In genomic region chr5:1053391-1054017, GRCh38 we compare ENCODE assay signal across 29 cellular contexts. TPM values are rescaled to one million over a fixed set of nuclear protein-coding genes. Genes with fewer than 3 reads are reported as not detected.
DNase-seq lines count a peak whose midpoint lies in the region; ATAC-seq and TF ChIP-seq lines count a peak whose summit lies in the region.
"Had no signal": no experiment of that assay in that cellular context is flagged by ENCODE, and none has a peak within 500 bp of the region (broad histone marks: within the 10 kb centered on the region; RNA-seq: fewer than 3 reads in every experiment).

No MANE protein-coding gene starts in this region.

- H3K18ac ChIP-seq in neuronal stem cell (ENCODE audit: low read length) = peak overlapping the region; percentile 21

- H3K36me3 Mint-ChIP-seq in GM23338 (ENCODE audit: low read depth) = peaks cover 16% of the 10 kb centered on the region; the same call in 2 of the 3 replicates

- no peaks in the 10 kb centered on the region; the same call in 2 of the 3 replicates for H3K9me3 Mint-ChIP-seq in GM23338
- H3K9me3 Mint-ChIP-seq: activated naive CD8-positive, alpha-beta T cell treated with anti-CD3 and anti-CD28 coated beads, Interleukin-2, amount 50 U/mL, for 24 hours; neural progenitor cell; T-helper 2 cell treated with Interferon-gamma antibody and Interleukin-4, amounts not matched to agents 5 μg/mL and 100 μg/mL, for 36 hours had no signal

- no CpG with 5 or more reads among the region's 32 CpGs for WGBS in neuronal stem cell (ENCODE audit: extremely low coverage in 2 of 2, insufficient read length in 2 of 2, insufficient replicate concordance in 1 of 2), 2 donors

- H3K79me1 ChIP-seq in neuronal stem cell (ENCODE audit: low read depth, low read length) = peaks cover 6% of the 10 kb centered on the region

- H3K36me3 ChIP-seq in GM23338 (ENCODE audit: insufficient read depth) (no peaks in the 10 kb centered on the region), neuronal stem cell (replicated peaks in 1 of 2; ENCODE audit: control insufficient read depth in 2 of 2, insufficient read depth in 2 of 2, low read length in 2 of 2) (peaks cover 37 to 71% of the 10 kb centered on the region in 2 donors)
- H3K36me3 ChIP-seq: neural progenitor cell had no signal

- no peaks in the 10 kb centered on the region for H3K4me1 ChIP-seq in GM23338 (ENCODE audit: insufficient read depth)
- H3K4me1 ChIP-seq in neuronal stem cell (ENCODE audit: control insufficient read depth in 2 of 2, insufficient read depth in 1 of 2, low read depth in 1 of 2, low read length in 2 of 2) = peaks cover 2 to 3% of the 10 kb centered on the region in 2 donors
- H3K4me1 ChIP-seq: neural progenitor cell, thyroid gland had no signal

- no peak overlapping the region for H4K91ac ChIP-seq in neuronal stem cell (ENCODE audit: low read depth, low read length, poor library complexity)

- peak; percentile 78 for DNase-seq in AG08395 (ENCODE audit: low spot score)
- peak; percentile 0 for DNase-seq in GM23338 (ENCODE audit: low spot score)
- DNase-seq in fibroblast of gingiva (ENCODE audit: low read depth) = peak; percentile 40
- no peak for DNase-seq in neuronal stem cell (ENCODE audit: low spot score)
- DNase-seq in T1000 (lab: John Stamatoyannopoulos, UW) = no peak
- no peak for DNase-seq in activated CD4-positive, alpha-beta T cell treated with anti-CD3 and anti-CD28 coated beads, Interleukin-2, amount 50 U/mL, for 48 hours
- no peak for DNase-seq in AG08396 (ENCODE audit: low spot score)
- DNase-seq: ACHN; activated CD4-positive, alpha-beta T cell treated with anti-CD3 and anti-CD28 coated beads for 48 hours; activated naive CD8-positive, alpha-beta T cell treated with anti-CD3 and anti-CD28 coated beads, Interleukin-2, amount 50 U/mL, for 24 hours; activated T-cell treated with anti-CD3 and anti-CD28 coated beads, Interleukin-2, amount 50 U/mL, for 4 hours; Calu3; cerebellar nuclear complex; DMS79 treated with DMSO at 0.1 percent for 48 hours; GF-D8; KG1; mammary epithelial cell; NCI-H1436 treated with DMSO at 0.1 percent for 48 hours; NCI-H2107; NCI-H510A; thyroid gland had no signal

- no peak for ATAC-seq in GM23338
- ATAC-seq: activated naive CD8-positive, alpha-beta T cell treated with anti-CD3 and anti-CD28 coated beads, Interleukin-2, amount 50 U/mL, for 24 hours; activated T-cell treated with anti-CD3 and anti-CD28 coated beads, Interleukin-2, amount 50 U/mL, for 4 hours had no signal

- no peaks in the 10 kb centered on the region for H3K9me2 ChIP-seq in GM23338 (ENCODE audit: insufficient read depth)

- no peak overlapping the region for H2AFZ ChIP-seq in GM23338
- no peak overlapping the region for H2AFZ ChIP-seq in neuronal stem cell (ENCODE audit: low read length)
- H2AFZ ChIP-seq: neural progenitor cell had no signal

- no peak overlapping the region for H2BK120ac ChIP-seq in neuronal stem cell (ENCODE audit: low read depth, low read length)

- no peak for TF ChIP-seq CTCF in GM23338 (conservative IDR thresholded peaks at IDR 0.05; ENCODE audit: low read depth in 2 of 2)

- no peaks in the 10 kb centered on the region for H3F3A ChIP-seq in GM23338 (replicated peaks; ENCODE audit: low read depth)

- no peak overlapping the region for H2AK5ac ChIP-seq in neuronal stem cell (ENCODE audit: low read depth, low read length)

- H3K4me3 ChIP-seq in GM23338 (no peak overlapping the region), neuronal stem cell (ENCODE audit: low read length in 2 of 2) (no peak overlapping the region)
- H3K4me3 ChIP-seq: neural progenitor cell, skin epidermis, thyroid gland had no signal

- no peak overlapping the region for H3K27ac ChIP-seq in GM23338 (ENCODE audit: low read depth)
- H3K27ac ChIP-seq in neuronal stem cell (replicated peaks; ENCODE audit: low read length) = no peak overlapping the region
- H3K27ac ChIP-seq: neural progenitor cell, thyroid gland had no signal

- no peak overlapping the region for H3K27ac Mint-ChIP-seq in GM23338
- H3K27ac Mint-ChIP-seq: activated naive CD8-positive, alpha-beta T cell treated with anti-CD3 and anti-CD28 coated beads, Interleukin-2, amount 50 U/mL, for 24 hours; neural progenitor cell; progenitor cell of endocrine pancreas; stimulated activated naive CD8-positive, alpha-beta T cell treated with anti-CD3 and anti-CD28 coated beads, Interleukin-15, Interleukin-2, amounts not matched to agents 100 ng/mL and 50 ng/mL, for 24 hours; T-helper 2 cell treated with Interferon-gamma antibody and Interleukin-4, amounts not matched to agents 5 μg/mL and 100 μg/mL, for 36 hours had no signal

- peak overlapping the region; percentile 75 for H4K8ac ChIP-seq in neuronal stem cell (ENCODE audit: low read depth, low read length)

- H2BK5ac ChIP-seq in neuronal stem cell (ENCODE audit: low read length) = no peak overlapping the region

- H3K27me3 ChIP-seq in GM23338 (ENCODE audit: insufficient read depth) (no peaks in the 10 kb centered on the region), neuronal stem cell (ENCODE audit: control insufficient read depth in 3 of 3, insufficient read depth in 3 of 3, low read depth in 1 of 3, low read length in 3 of 3) (no peaks in the 10 kb centered on the region)
- H3K27me3 ChIP-seq: neural progenitor cell, thyroid gland had no signal

- H3K9me3 ChIP-seq in neuronal stem cell (replicated peaks in 1 of 2; ENCODE audit: control insufficient read depth in 2 of 2, insufficient read depth in 1 of 2, low read depth in 1 of 2, low read length in 2 of 2) = peaks cover 0 to 3% of the 10 kb centered on the region in 2 donors
- H3K9me3 ChIP-seq: thyroid gland had no signal

- no peak overlapping the region for H3K14ac ChIP-seq in neuronal stem cell (ENCODE audit: low read length)

- peaks cover 15% of the 10 kb centered on the region for H3K27me3 Mint-ChIP-seq in GM23338 (ENCODE audit: insufficient read depth, low read depth, poor library complexity)
- H3K27me3 Mint-ChIP-seq: activated naive CD8-positive, alpha-beta T cell treated with anti-CD3 and anti-CD28 coated beads, Interleukin-2, amount 50 U/mL, for 24 hours; progenitor cell of endocrine pancreas; stimulated activated naive CD8-positive, alpha-beta T cell treated with anti-CD3 and anti-CD28 coated beads, Interleukin-15, Interleukin-2, amounts not matched to agents 100 ng/mL and 50 ng/mL, for 24 hours had no signal

- peak overlapping the region; percentile 83 for H3K23ac ChIP-seq in neuronal stem cell (ENCODE audit: low read depth, low read length, poor library complexity)

- H3K4me2 ChIP-seq in GM23338 (no peak overlapping the region), neuronal stem cell (ENCODE audit: insufficient read depth, low read length, poor library complexity, severe bottlenecking) (no peak overlapping the region)
- H3K4me2 ChIP-seq: neural progenitor cell had no signal

- H3K4me1 Mint-ChIP-seq in GM23338 = no peaks in the 10 kb centered on the region
- H3K4me1 Mint-ChIP-seq: activated naive CD8-positive, alpha-beta T cell treated with anti-CD3 and anti-CD28 coated beads, Interleukin-2, amount 50 U/mL, for 24 hours; CD14-positive monocyte had no signal

- H3K79me2 ChIP-seq in GM23338 (replicated peaks; ENCODE audit: insufficient read depth) = no peaks in the 10 kb centered on the region

- no peak overlapping the region for H3K4ac ChIP-seq in neuronal stem cell (ENCODE audit: low read length)

- no peak overlapping the region for H3K4me3 Mint-ChIP-seq in GM23338
- H3K4me3 Mint-ChIP-seq: activated naive CD8-positive, alpha-beta T cell treated with anti-CD3 and anti-CD28 coated beads, Interleukin-2, amount 50 U/mL, for 24 hours; activated T-cell treated with anti-CD3 and anti-CD28 coated beads, Interleukin-2, amount 50 U/mL, for 4 hours; CD14-positive monocyte; neural progenitor cell; stimulated activated naive CD8-positive, alpha-beta T cell treated with anti-CD3 and anti-CD28 coated beads, Interleukin-15, Interleukin-2, amounts not matched to agents 100 ng/mL and 50 ng/mL, for 24 hours; T-helper 2 cell treated with Interferon-gamma antibody and Interleukin-4, amounts not matched to agents 5 μg/mL and 100 μg/mL, for 36 hours had no signal

- no peak overlapping the region for H2BK12ac ChIP-seq in neuronal stem cell (ENCODE audit: low read length)

- H2BK15ac ChIP-seq in neuronal stem cell (ENCODE audit: low read length) = no peak overlapping the region

- H3K9ac ChIP-seq in neuronal stem cell (ENCODE audit: low read depth, low read length, poor library complexity) = no peak overlapping the region
- H3K9ac ChIP-seq: neural progenitor cell had no signal

- H4K20me1 ChIP-seq in GM23338 (replicated peaks; ENCODE audit: insufficient read depth) = no peaks in the 10 kb centered on the region; the same call in 1 of the 2 replicates

TF ChIP-seq in GM23338, 12 proteins besides CTCF, POLR2A, EP300 and RAD21 (continues in another document):
- TF ChIP-seq ETS1 (IDR thresholded peaks at IDR 0.05) (no peak), EZH2 (IDR thresholded peaks at IDR 0.05; ENCODE audit: low read depth, unreplicated experiment) (no peak), CREB1 (CRISPR knock-in tag; IDR thresholded peaks at IDR 0.05; ENCODE audit: low read depth) (no peak), POLR2AphosphoS5 (IDR thresholded peaks at IDR 0.05; ENCODE audit: low read depth) (no peak), NANOG (IDR thresholded peaks at IDR 0.05; ENCODE audit: borderline replicate concordance) (no peak), ZNF114 (CRISPR knock-in tag; IDR thresholded peaks at IDR 0.05) (no peak), STAT1 (IDR thresholded peaks at IDR 0.05; ENCODE audit: unreplicated experiment) (no peak), EZH2phosphoT487 (IDR thresholded peaks at IDR 0.05; ENCODE audit: unreplicated experiment) (no peak), ZNF331 (CRISPR knock-in tag; IDR thresholded peaks at IDR 0.05; ENCODE audit: low read depth) (no peak), JUNB (IDR thresholded peaks at IDR 0.05; ENCODE audit: unreplicated experiment) (no peak)

RNA-seq across cellular contexts. Expression of gene NKD2, which starts 44.9 kb away (rescaled TPM):
- total RNA-seq in GM23338 (2014; rRNA removed; shearing (Covaris generic)) = 7.3 and 9.0 TPM in 2 replicates
- polyA plus RNA-seq in GM23338 (2016; fragmentation: Nextera tagmentation; extraction: Ambion mirVana) = 10.0 and 11.9 TPM in 2 replicates
- polyA plus RNA-seq in neuronal stem cell (2013, experiment 1 of 2) = 11.1 TPM
- polyA plus RNA-seq in neuronal stem cell (2013, experiment 2 of 2) = 11.1 TPM
- total RNA-seq: endothelial cell of umbilical vein, HT1080 had no signal
- polyA plus RNA-seq: CD14-positive monocyte had no signal

RNA-seq across cellular contexts. Expression of gene SLC12A7, which starts 58.4 kb away (rescaled TPM):
- total RNA-seq in GM23338 (2014; rRNA removed; shearing (Covaris generic)) = 32.2 TPM in 2 replicates
- 7.4 TPM in 2 replicates for polyA plus RNA-seq in GM23338 (2016; fragmentation: Nextera tagmentation; extraction: Ambion mirVana)
- polyA plus RNA-seq in neuronal stem cell (2013, experiment 1 of 2) = 25.7 TPM
- polyA plus RNA-seq in neuronal stem cell (2013, experiment 2 of 2) = 25.0 TPM

Comparison
In these comparisons a context has a peak if more than half of its experiments do, and no peak if none do; other contexts are left out.
1. DNase-seq: peak in AG08395 (single experiment), GM23338 (single experiment) and fibroblast of gingiva (single experiment); none in neuronal stem cell (single experiment), T1000 (single experiment), activated CD4-positive, alpha-beta T cell treated with anti-CD3 and anti-CD28 coated beads, Interleukin-2, amount 50 U/mL, for 48 hours (0 of 2) and AG08396 (single experiment).